In genomic region chrX:2690856-2691542, GRCh38 we compare ENCODE assay signal across 1 cellular context.
TF ChIP-seq lines count a peak whose summit lies in the region.

A gene with protein sequence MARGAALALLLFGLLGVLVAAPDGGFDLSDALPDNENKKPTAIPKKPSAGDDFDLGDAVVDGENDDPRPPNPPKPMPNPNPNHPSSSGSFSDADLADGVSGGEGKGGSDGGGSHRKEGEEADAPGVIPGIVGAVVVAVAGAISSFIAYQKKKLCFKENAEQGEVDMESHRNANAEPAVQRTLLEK (plus strand): TSS chrX:2691295. CDS start chrX:2691361, 66 bp downstream.

TF ChIP-seq in HEK293, 187 proteins besides CTCF, POLR2A, EP300 and RAD21 (continued from another document and continues in another):
- TF ChIP-seq PRDM10 (tag by site-specific recombination; IDR thresholded peaks at IDR 0.05) (peak; percentile 30; the same call in 1 of the 2 replicates), ZNF610 (tag by site-specific recombination; IDR thresholded peaks at IDR 0.05; ENCODE audit: borderline replicate concordance) (peak; percentile 14; the same call in 1 of the 2 replicates), ZNF561 (tag by site-specific recombination; IDR thresholded peaks at IDR 0.05; ENCODE audit: borderline replicate concordance) (peak; percentile 76; the same call in 1 of the 2 replicates), ZNF223 (tag by site-specific recombination; IDR thresholded peaks at IDR 0.05) (peak; percentile 73; the same call in 1 of the 2 replicates), ZSCAN5A (tag by site-specific recombination; IDR thresholded peaks at IDR 0.05) (0 out of 2 replicates have a peak, but pooled peaks have one; percentile 21), ZNF596 (tag by site-specific recombination; IDR thresholded peaks at IDR 0.05) (no peak), ZFHX2 (tag by site-specific recombination; conservative IDR thresholded peaks at IDR 0.05) (peak; percentile 89), GLIS2 (tag by site-specific recombination; IDR thresholded peaks at IDR 0.05) (peak; percentile 26; the same call in 1 of the 2 replicates), ZNF777 (tag by site-specific recombination; IDR thresholded peaks at IDR 0.05; ENCODE audit: borderline replicate concordance) (no peak), GFI1B (tag by site-specific recombination; IDR thresholded peaks at IDR 0.05) (no peak), ZIC2 (tag by site-specific recombination; IDR thresholded peaks at IDR 0.05) (peak; percentile 94), ZNF518A (tag by site-specific recombination; conservative IDR thresholded peaks at IDR 0.05; ENCODE audit: low read depth) (no peak), ZNF398 (tag by site-specific recombination; IDR thresholded peaks at IDR 0.05) (peak; percentile 90), KLF10 (tag by site-specific recombination; IDR thresholded peaks at IDR 0.05) (peak; percentile 98), KLF17 (tag by site-specific recombination; IDR thresholded peaks at IDR 0.05) (0 out of 2 replicates have a peak, but pooled peaks have one; percentile 35), SP2 (tag by site-specific recombination; IDR thresholded peaks at IDR 0.05) (peak; percentile 79), ZBTB17 (tag by site-specific recombination; IDR thresholded peaks at IDR 0.05) (peak; percentile 14; the same call in 1 of the 2 replicates), ZNF791 (tag by site-specific recombination; IDR thresholded peaks at IDR 0.05) (no peak), HOXD13 (CRISPR knock-in tag; IDR thresholded peaks at IDR 0.05; ENCODE audit: borderline replicate concordance) (peak; percentile 50; the same call in 1 of the 2 replicates), ZNF350 (tag by site-specific recombination; IDR thresholded peaks at IDR 0.05) (no peak), ZBTB8A (tag by site-specific recombination; IDR thresholded peaks at IDR 0.05) (peak; percentile 90), EGR2 (tag by site-specific recombination; IDR thresholded peaks at IDR 0.05; ENCODE audit: low read depth) (peak; percentile 91)
- TF ChIP-seq, protein P1, sequence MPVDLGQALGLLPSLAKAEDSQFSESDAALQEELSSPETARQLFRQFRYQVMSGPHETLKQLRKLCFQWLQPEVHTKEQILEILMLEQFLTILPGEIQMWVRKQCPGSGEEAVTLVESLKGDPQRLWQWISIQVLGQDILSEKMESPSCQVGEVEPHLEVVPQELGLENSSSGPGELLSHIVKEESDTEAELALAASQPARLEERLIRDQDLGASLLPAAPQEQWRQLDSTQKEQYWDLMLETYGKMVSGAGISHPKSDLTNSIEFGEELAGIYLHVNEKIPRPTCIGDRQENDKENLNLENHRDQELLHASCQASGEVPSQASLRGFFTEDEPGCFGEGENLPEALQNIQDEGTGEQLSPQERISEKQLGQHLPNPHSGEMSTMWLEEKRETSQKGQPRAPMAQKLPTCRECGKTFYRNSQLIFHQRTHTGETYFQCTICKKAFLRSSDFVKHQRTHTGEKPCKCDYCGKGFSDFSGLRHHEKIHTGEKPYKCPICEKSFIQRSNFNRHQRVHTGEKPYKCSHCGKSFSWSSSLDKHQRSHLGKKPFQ (tag by site-specific recombination; IDR thresholded peaks at IDR 0.05), result no peak
- TF ChIP-seq, protein P2, sequence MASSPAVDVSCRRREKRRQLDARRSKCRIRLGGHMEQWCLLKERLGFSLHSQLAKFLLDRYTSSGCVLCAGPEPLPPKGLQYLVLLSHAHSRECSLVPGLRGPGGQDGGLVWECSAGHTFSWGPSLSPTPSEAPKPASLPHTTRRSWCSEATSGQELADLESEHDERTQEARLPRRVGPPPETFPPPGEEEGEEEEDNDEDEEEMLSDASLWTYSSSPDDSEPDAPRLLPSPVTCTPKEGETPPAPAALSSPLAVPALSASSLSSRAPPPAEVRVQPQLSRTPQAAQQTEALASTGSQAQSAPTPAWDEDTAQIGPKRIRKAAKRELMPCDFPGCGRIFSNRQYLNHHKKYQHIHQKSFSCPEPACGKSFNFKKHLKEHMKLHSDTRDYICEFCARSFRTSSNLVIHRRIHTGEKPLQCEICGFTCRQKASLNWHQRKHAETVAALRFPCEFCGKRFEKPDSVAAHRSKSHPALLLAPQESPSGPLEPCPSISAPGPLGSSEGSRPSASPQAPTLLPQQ (tag by site-specific recombination; IDR thresholded peaks at IDR 0.05), result peak; percentile 36; the same call in 1 of the 2 replicates
- TF ChIP-seq, protein P3, sequence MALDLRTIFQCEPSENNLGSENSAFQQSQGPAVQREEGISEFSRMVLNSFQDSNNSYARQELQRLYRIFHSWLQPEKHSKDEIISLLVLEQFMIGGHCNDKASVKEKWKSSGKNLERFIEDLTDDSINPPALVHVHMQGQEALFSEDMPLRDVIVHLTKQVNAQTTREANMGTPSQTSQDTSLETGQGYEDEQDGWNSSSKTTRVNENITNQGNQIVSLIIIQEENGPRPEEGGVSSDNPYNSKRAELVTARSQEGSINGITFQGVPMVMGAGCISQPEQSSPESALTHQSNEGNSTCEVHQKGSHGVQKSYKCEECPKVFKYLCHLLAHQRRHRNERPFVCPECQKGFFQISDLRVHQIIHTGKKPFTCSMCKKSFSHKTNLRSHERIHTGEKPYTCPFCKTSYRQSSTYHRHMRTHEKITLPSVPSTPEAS (tag by site-specific recombination; IDR thresholded peaks at IDR 0.05), result no peak
- TF ChIP-seq, protein P4, sequence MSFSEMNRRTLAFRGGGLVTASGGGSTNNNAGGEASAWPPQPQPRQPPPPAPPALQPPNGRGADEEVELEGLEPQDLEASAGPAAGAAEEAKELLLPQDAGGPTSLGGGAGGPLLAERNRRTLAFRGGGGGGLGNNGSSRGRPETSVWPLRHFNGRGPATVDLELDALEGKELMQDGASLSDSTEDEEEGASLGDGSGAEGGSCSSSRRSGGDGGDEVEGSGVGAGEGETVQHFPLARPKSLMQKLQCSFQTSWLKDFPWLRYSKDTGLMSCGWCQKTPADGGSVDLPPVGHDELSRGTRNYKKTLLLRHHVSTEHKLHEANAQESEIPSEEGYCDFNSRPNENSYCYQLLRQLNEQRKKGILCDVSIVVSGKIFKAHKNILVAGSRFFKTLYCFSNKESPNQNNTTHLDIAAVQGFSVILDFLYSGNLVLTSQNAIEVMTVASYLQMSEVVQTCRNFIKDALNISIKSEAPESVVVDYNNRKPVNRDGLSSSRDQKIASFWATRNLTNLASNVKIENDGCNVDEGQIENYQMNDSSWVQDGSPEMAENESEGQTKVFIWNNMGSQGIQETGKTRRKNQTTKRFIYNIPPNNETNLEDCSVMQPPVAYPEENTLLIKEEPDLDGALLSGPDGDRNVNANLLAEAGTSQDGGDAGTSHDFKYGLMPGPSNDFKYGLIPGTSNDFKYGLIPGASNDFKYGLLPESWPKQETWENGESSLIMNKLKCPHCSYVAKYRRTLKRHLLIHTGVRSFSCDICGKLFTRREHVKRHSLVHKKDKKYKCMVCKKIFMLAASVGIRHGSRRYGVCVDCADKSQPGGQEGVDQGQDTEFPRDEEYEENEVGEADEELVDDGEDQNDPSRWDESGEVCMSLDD (tag by site-specific recombination; IDR thresholded peaks at IDR 0.05), result no peak
- TF ChIP-seq, protein P5, sequence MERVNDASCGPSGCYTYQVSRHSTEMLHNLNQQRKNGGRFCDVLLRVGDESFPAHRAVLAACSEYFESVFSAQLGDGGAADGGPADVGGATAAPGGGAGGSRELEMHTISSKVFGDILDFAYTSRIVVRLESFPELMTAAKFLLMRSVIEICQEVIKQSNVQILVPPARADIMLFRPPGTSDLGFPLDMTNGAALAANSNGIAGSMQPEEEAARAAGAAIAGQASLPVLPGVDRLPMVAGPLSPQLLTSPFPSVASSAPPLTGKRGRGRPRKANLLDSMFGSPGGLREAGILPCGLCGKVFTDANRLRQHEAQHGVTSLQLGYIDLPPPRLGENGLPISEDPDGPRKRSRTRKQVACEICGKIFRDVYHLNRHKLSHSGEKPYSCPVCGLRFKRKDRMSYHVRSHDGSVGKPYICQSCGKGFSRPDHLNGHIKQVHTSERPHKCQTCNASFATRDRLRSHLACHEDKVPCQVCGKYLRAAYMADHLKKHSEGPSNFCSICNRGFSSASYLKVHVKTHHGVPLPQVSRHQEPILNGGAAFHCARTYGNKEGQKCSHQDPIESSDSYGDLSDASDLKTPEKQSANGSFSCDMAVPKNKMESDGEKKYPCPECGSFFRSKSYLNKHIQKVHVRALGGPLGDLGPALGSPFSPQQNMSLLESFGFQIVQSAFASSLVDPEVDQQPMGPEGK (tag by site-specific recombination; IDR thresholded peaks at IDR 0.05), result peak; percentile 80
